In the genomic region with DNA sequence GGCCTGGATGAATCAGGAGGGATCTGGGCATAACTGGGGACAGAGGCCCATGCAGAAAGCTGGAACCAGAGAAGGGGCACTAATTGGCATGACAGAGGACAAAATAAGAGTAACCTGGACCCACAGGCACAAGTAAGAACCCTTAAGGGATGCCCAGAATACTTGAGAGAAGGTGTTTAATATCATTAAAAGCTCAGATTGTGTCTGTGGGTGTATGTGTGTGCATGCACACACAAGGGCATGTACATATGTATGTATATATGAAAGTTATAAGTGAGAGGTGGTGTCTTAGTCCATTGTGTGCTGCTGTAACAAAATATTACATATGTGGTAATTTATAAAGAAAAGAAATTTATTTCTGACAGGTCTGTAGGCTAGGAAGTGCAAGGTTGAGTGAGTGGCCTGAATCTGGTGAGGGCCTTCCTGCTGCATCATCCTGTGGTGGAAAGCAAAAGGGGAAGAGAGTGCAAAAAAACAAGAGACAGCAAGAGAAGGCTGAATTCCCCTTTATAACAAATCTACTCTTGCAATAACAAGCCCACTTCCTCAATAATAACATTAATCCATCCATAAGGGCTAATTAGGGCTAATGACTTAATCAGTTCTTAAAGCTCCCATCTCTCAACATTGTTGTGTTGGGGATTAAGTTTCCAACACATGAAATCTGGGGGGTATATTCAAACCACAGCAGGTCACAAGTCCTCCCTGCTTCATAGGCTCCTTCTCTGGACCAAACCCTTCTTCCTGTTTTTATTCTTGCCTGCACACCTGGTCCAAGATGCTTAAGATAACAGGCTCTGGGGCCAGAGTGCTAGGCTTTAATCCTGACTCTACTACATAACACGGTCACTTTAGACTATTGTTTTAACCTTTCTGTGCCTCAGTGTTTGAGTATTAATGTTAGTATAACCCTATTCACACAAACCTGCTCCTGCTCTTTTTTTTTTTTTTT, we compare ENCODE assay signal across 10 cellular contexts.
DNase-seq lines count a peak whose midpoint lies in the region; ATAC-seq, FAIRE-seq and TF ChIP-seq lines count a peak whose summit lies in the region.
"Had no signal": no experiment of that assay in that cellular context is flagged by ENCODE, and none has a peak within 500 bp of the region (broad histone marks: within the 10 kb centered on the region; RNA-seq: fewer than 3 reads in every experiment).

No MANE protein-coding gene starts in this region.

- TF ChIP-seq CTCF in D721Med (IDR thresholded peaks at IDR 0.05; ENCODE audit: insufficient read depth, missing control alignments) (no peak), coronary artery (IDR thresholded peaks at IDR 0.05) (no peak)

- no peak for DNase-seq in D721Med (ENCODE audit: insufficient read length, low spot score)
- DNase-seq in OCI-M1 (lab: John Stamatoyannopoulos, UW): peak; percentile 50
- no peak for DNase-seq in coronary artery (ENCODE audit: low spot score)
- DNase-seq in OCI-M2 (lab: John Stamatoyannopoulos, UW; ENCODE audit: unreplicated experiment): no peak
- DNase-seq in NCI-H510A treated with DMSO at 0.1 percent for 48 hours (lab: John Stamatoyannopoulos, UW): no peak
- DNase-seq in activated CD8-positive, alpha-beta memory T cell treated with anti-CD3 and anti-CD28 coated beads, Interleukin-2, amount 50 U/mL, for 4 hours: no peak
- DNase-seq: activated effector memory CD4-positive, alpha-beta T cell treated with Interleukin-2 at 50 U/mL for 16 hours had no signal

- no peak overlapping the region for H3K4me3 ChIP-seq in coronary artery

- no peak overlapping the region for H3K27ac ChIP-seq in coronary artery
- H3K27ac ChIP-seq: C4-2B had no signal

- peak; percentile 73 for ATAC-seq in GM19455 (IDR thresholded peaks at IDR 0.05; ENCODE audit: unreplicated experiment)
- ATAC-seq in HG03108 (IDR thresholded peaks at IDR 0.05; ENCODE audit: unreplicated experiment): peak; percentile 83

- peak; percentile 91 for FAIRE-seq in D721Med (lab: Jason Lieb, UNC)
